ENCODE assay signal across 8 cellular contexts in genomic region chr3:106566277-106566676, GRCh38.
A peak's percentile ranks its signal among the peaks of the same experiment; 100 is the strongest.
DNase-seq lines count a peak whose midpoint lies in the region; ATAC-seq and TF ChIP-seq lines count a peak whose summit lies in the region.

No MANE protein-coding gene starts in this region.

- intact Hi-C loops in ovary (cut with DNase I): no loop called here

- no peak for TF ChIP-seq POLR2A in ovary (IDR thresholded peaks at IDR 0.05)

- no peaks in the 10 kb centered on the region for H3K27me3 ChIP-seq in ovary

- H3K4me3 ChIP-seq in ovary: no peak overlapping the region

- DNase-seq in stimulated activated CD4-positive, alpha-beta T cell treated with anti-CD3 and anti-CD28 coated beads, Interleukin-2, amount 100 ng/mL, for 24 hours: peak; percentile 4 to 23
- DNase-seq in stimulated activated CD4-positive, alpha-beta T cell treated with anti-CD3 and anti-CD28 coated beads, Interleukin-4, amount 100 ng/mL, for 1 hour: no peak
- DNase-seq in OCI-M1 (lab: John Stamatoyannopoulos, UW): peak; percentile 10
- DNase-seq in MV-4-11 (lab: John Stamatoyannopoulos, UW): no peak
- DNase-seq in DMS114 treated with DMSO at 0.1 percent for 48 hours (lab: John Stamatoyannopoulos, UW; ENCODE audit: unreplicated experiment): no peak
- DNase-seq in ovary: no peak
- DNase-seq in activated CD4-positive, CD25-positive, alpha-beta regulatory T cell treated with anti-CD3 and anti-CD28 coated beads, Interleukin-2, amount 50 U/mL, for 72 hours: no peak

- peaks cover 2% of the 10 kb centered on the region for H3K4me1 ChIP-seq in ovary (ENCODE audit: insufficient read depth)

- peak; percentile 80 for ATAC-seq in HG02763 (IDR thresholded peaks at IDR 0.05; ENCODE audit: unreplicated experiment)

- WGBS in ovary, 3 donors: 44 to 55% (median 53%) methylated on average over 4 of the region's 4 CpGs

- TF ChIP-seq EP300 in ovary (IDR thresholded peaks at IDR 0.05): no peak

- H3K9me3 ChIP-seq in ovary: no peaks in the 10 kb centered on the region

- H3K27ac ChIP-seq in ovary: no peak overlapping the region

- TF ChIP-seq CTCF in ovary (IDR thresholded peaks at IDR 0.05): no peak

- no peaks in the 10 kb centered on the region for H3K36me3 ChIP-seq in ovary

Comparison
In these comparisons a context has a peak if more than half of its experiments do, and no peak if none do; other contexts are left out.
1. DNase-seq: peak in stimulated activated CD4-positive, alpha-beta T cell treated with anti-CD3 and anti-CD28 coated beads, Interleukin-2, amount 100 ng/mL, for 24 hours (2 of 2) and OCI-M1 (single experiment); none in stimulated activated CD4-positive, alpha-beta T cell treated with anti-CD3 and anti-CD28 coated beads, Interleukin-4, amount 100 ng/mL, for 1 hour (single experiment), MV-4-11 (single experiment), DMS114 treated with DMSO at 0.1 percent for 48 hours (single experiment), ovary (0 of 5) and activated CD4-positive, CD25-positive, alpha-beta regulatory T cell treated with anti-CD3 and anti-CD28 coated beads, Interleukin-2, amount 50 U/mL, for 72 hours (single experiment).